ENCODE assay signal across 13 cellular contexts in the genomic region with DNA sequence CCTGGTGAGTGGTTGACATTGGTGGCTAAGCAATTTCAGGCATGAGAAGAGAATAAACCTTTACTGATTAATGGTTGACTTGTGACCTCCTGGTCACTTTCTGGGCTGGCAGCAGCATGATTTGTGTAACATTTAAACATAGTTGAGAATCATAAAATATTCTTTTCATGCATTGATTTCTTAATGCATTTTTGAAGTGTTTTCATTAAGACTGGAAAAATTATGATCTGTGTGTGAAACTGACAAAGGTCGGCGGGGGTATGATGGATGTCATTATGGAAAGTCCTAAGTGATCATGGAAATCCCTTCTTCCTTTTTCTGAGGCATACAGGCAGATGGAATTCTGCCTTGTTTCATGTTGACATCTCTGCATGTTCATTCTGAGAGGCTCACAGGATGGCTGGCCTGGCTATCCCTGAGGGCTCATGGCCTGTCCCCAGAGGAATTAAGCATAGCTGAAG.
A peak's percentile ranks its signal among the peaks of the same experiment; 100 is the strongest.
DNase-seq lines count a peak whose midpoint lies in the region; ATAC-seq, FAIRE-seq and TF ChIP-seq lines count a peak whose summit lies in the region.
"Had no signal": no experiment of that assay in that cellular context is flagged by ENCODE, and none has a peak within 500 bp of the region (broad histone marks: within the 10 kb centered on the region; RNA-seq: fewer than 3 reads in every experiment).

No MANE protein-coding gene starts in this region.

- H3K27ac ChIP-seq in hepatocyte (peak overlapping the region; percentile 25), right atrium auricular region (no peak overlapping the region)
- H3K27ac ChIP-seq: heart left ventricle had no signal

- no peaks in the 10 kb centered on the region for H3K9me3 Mint-ChIP-seq in osteocyte (ENCODE audit: unreplicated experiment)
- peaks cover 0 to 3% of the 10 kb centered on the region in 2 donors for H3K9me3 Mint-ChIP-seq in stimulated activated naive B cell treated with anti-CD40 and anti-IgM and Interleukin-4, amounts not matched to agents 10 μg/mL and 1 μg/mL and 100 μg/mL, for 72 hours
- H3K9me3 Mint-ChIP-seq: T-helper 2 cell treated with Interferon-gamma antibody and Interleukin-4, amounts not matched to agents 5 μg/mL and 100 μg/mL, for 36 hours had no signal

- no peak for ATAC-seq in stimulated activated naive B cell treated with anti-CD40 and anti-IgM and Interleukin-4, amounts not matched to agents 10 μg/mL and 1 μg/mL and 100 μg/mL, for 72 hours (replicated peaks)
- ATAC-seq: heart left ventricle had no signal

- H3K4me3 Mint-ChIP-seq in osteocyte (ENCODE audit: unreplicated experiment) = peak overlapping the region; percentile 0
- H3K4me3 Mint-ChIP-seq in stimulated activated naive B cell treated with anti-CD40 and anti-IgM and Interleukin-4, amounts not matched to agents 10 μg/mL and 1 μg/mL and 100 μg/mL, for 72 hours = no peak overlapping the region
- H3K4me3 Mint-ChIP-seq: T-helper 2 cell treated with Interferon-gamma antibody and Interleukin-4, amounts not matched to agents 5 μg/mL and 100 μg/mL, for 36 hours had no signal

- WGBS in hepatocyte (ENCODE audit: low lambda C conversion rate, missing lambda C conversion rate) = 67% methylated on average over 2 of the region's 2 CpGs

- no peak for TF ChIP-seq CTCF in hepatocyte (IDR thresholded peaks at IDR 0.05; ENCODE audit: poor library complexity)
- TF ChIP-seq CTCF in osteocyte (IDR thresholded peaks at IDR 0.05) = no peak
- no peak for TF ChIP-seq CTCF in right atrium auricular region (IDR thresholded peaks at IDR 0.05)

- no peaks in the 10 kb centered on the region for H3K9me2 ChIP-seq in hepatocyte (replicated peaks; ENCODE audit: insufficient read depth)

- H3K27me3 Mint-ChIP-seq in osteocyte (ENCODE audit: unreplicated experiment) = no peaks in the 10 kb centered on the region
- peaks cover 9 to 16% of the 10 kb centered on the region in 2 donors for H3K27me3 Mint-ChIP-seq in stimulated activated naive B cell treated with anti-CD40 and anti-IgM and Interleukin-4, amounts not matched to agents 10 μg/mL and 1 μg/mL and 100 μg/mL, for 72 hours

- H3K36me3 ChIP-seq in hepatocyte (replicated peaks; ENCODE audit: insufficient read depth, low read depth) = no peaks in the 10 kb centered on the region
- no peaks in the 10 kb centered on the region for H3K36me3 ChIP-seq in right atrium auricular region
- H3K36me3 ChIP-seq: heart left ventricle had no signal

- no peaks in the 10 kb centered on the region for H3K27me3 ChIP-seq in hepatocyte
- no peaks in the 10 kb centered on the region for H3K27me3 ChIP-seq in right atrium auricular region
- H3K27me3 ChIP-seq: heart left ventricle had no signal

- no peak overlapping the region for H3K4me2 ChIP-seq in hepatocyte

- peaks cover 84% of the 10 kb centered on the region for H3K79me2 ChIP-seq in hepatocyte

- H3K4me1 Mint-ChIP-seq in osteocyte (ENCODE audit: unreplicated experiment) = peaks cover 75% of the 10 kb centered on the region
- H3K4me1 Mint-ChIP-seq in stimulated activated naive B cell treated with anti-CD40 and anti-IgM and Interleukin-4, amounts not matched to agents 10 μg/mL and 1 μg/mL and 100 μg/mL, for 72 hours = peaks cover 10 to 11% of the 10 kb centered on the region in 2 donors

- H3K4me1 ChIP-seq in hepatocyte (ENCODE audit: insufficient read depth) = peaks cover 49% of the 10 kb centered on the region
- peaks cover 0 to 12% of the 10 kb centered on the region in 2 donors for H3K4me1 ChIP-seq in right atrium auricular region

- FAIRE-seq in RCC 7860 (lab: Jason Lieb, UNC) = peak; percentile 78

- no peak overlapping the region for H3K4me3 ChIP-seq in hepatocyte
- H3K4me3 ChIP-seq in right atrium auricular region = no peak overlapping the region
- H3K4me3 ChIP-seq: heart left ventricle had no signal

- H3K9me3 ChIP-seq in hepatocyte (ENCODE audit: low read depth) (no peaks in the 10 kb centered on the region), right atrium auricular region (no peaks in the 10 kb centered on the region)
- H3K9me3 ChIP-seq: heart left ventricle had no signal

- H3K36me3 Mint-ChIP-seq in osteocyte (ENCODE audit: unreplicated experiment) = peaks cover 5% of the 10 kb centered on the region
- no peaks in the 10 kb centered on the region for H3K36me3 Mint-ChIP-seq in stimulated activated naive B cell treated with anti-CD40 and anti-IgM and Interleukin-4, amounts not matched to agents 10 μg/mL and 1 μg/mL and 100 μg/mL, for 72 hours

- H4K20me1 ChIP-seq in hepatocyte (ENCODE audit: insufficient read depth, poor library complexity, severe bottlenecking) = no peaks in the 10 kb centered on the region

- no peak overlapping the region for H2AFZ ChIP-seq in hepatocyte

- peak overlapping the region; percentile 86 for H3K27ac Mint-ChIP-seq in osteocyte (ENCODE audit: unreplicated experiment)
- no peak overlapping the region for H3K27ac Mint-ChIP-seq in stimulated activated naive B cell treated with anti-CD40 and anti-IgM and Interleukin-4, amounts not matched to agents 10 μg/mL and 1 μg/mL and 100 μg/mL, for 72 hours
- H3K27ac Mint-ChIP-seq: T-helper 2 cell treated with Interferon-gamma antibody and Interleukin-4, amounts not matched to agents 5 μg/mL and 100 μg/mL, for 36 hours had no signal

- peak; percentile 43 for DNase-seq in EL
- peak; percentile 16 for DNase-seq in RCC 7860 (ENCODE audit: low spot score)
- DNase-seq in hepatocyte (ENCODE audit: low spot score) = no peak
- no peak for DNase-seq in osteocyte (ENCODE audit: extremely low spot score, unreplicated experiment)
- DNase-seq in NCI-H1436 treated with DMSO at 0.1 percent for 48 hours (lab: John Stamatoyannopoulos, UW) = no peak
- DNase-seq in stimulated activated naive B cell treated with anti-CD40 and anti-IgM and Interleukin-4, amounts not matched to agents 10 μg/mL and 1 μg/mL and 100 μg/mL, for 72 hours = no peak
- DNase-seq in right atrium auricular region (ENCODE audit: low spot score) = no peak
- DNase-seq: activated CD4-positive, alpha-beta T cell treated with anti-CD3 and anti-CD28 coated beads for 1 hour; activated CD8-positive, alpha-beta memory T cell treated with anti-CD3 and anti-CD28 coated beads, Interleukin-2, amount 50 U/mL, for 4 hours; activated naive CD4-positive, alpha-beta T cell; heart left ventricle; NCI-H2171 had no signal

Comparison
In these comparisons a context has a peak if more than half of its experiments do, and no peak if none do; other contexts are left out.
1. DNase-seq: peak in EL (single experiment) and RCC 7860 (single experiment); none in hepatocyte (single experiment), osteocyte (single experiment), NCI-H1436 treated with DMSO at 0.1 percent for 48 hours (single experiment), stimulated activated naive B cell treated with anti-CD40 and anti-IgM and Interleukin-4, amounts not matched to agents 10 μg/mL and 1 μg/mL and 100 μg/mL, for 72 hours (single experiment) and right atrium auricular region (single experiment).